31 cellular contexts compared by ENCODE assay signal in the genomic region with DNA sequence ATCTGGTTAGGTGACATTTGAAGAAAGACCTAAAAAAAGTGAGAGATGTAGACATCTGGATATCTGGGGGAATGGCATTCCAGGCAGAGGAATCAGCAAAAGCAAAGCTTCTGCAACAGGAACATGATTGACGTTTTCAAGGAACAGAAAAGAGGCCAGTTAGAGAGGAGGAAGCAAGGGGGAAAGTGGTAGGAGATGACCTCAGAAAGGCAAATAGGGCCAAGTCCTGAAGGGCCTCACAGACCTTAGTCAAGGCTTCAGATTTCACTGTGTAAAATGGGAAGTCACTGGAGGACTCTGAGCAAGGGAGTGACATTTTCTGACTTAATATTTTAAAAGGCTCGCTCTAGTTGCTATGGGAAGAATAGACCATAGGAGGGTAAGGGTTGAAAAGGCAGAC. TPM values are rescaled to one million over a fixed set of nuclear protein-coding genes. Genes with fewer than 3 reads are reported as not detected.
"Had no signal": no experiment of that assay in that cellular context is flagged by ENCODE, and none has a peak within 500 bp of the region (broad histone marks: within the 10 kb centered on the region; RNA-seq: fewer than 3 reads in every experiment).

No MANE protein-coding gene starts in this region.

- H3K4me1 ChIP-seq: gastrocnemius medialis, prostate gland, right atrium auricular region, stomach, thyroid gland, vagina had no signal

- H3K36me3 ChIP-seq: gastrocnemius medialis, neural progenitor cell, prostate gland, right atrium auricular region, stomach, thyroid gland, vagina had no signal

- DNase-seq: effector CD8-positive, alpha-beta T cell; endodermal cell; foreskin fibroblast; gastrocnemius medialis; head of caudate nucleus; kidney; mesenchymal stem cell; mucosa of descending colon; naive B cell; stimulated activated CD4-positive, alpha-beta T cell treated with anti-CD3 and anti-CD28 coated beads, Interleukin-12 subunit alpha, Interleukin-12 subunit beta, amount 100 ng/mL, for 4 hours; stimulated activated CD4-positive, alpha-beta T cell treated with anti-CD3 and anti-CD28 coated beads, Interleukin-1b, Interleukin-23, amount 100 ng/mL, for 48 hours; stimulated activated CD4-positive, alpha-beta T cell treated with anti-CD3 and anti-CD28 coated beads, Interleukin-4, amount 100 ng/mL, for 1 hour; stimulated activated naive CD4-positive, alpha-beta T cell treated with Interleukin-2 at 50 U/mL for 16 hours; stomach; thyroid gland; trophoblast cell had no signal

- ATAC-seq: esophagus mucosa; gastrocnemius medialis; left lobe of liver; mucosa of descending colon; sciatic nerve; stimulated activated effector memory CD8-positive, alpha-beta T cell treated with anti-CD3 and anti-CD28 coated beads, Interleukin-12 subunit alpha, Interleukin-12 subunit beta, amount 100 ng/mL, for 72 hours had no signal

- H3K27ac ChIP-seq: epithelial cell of prostate, gastrocnemius medialis, neural progenitor cell, prostate gland, right atrium auricular region, stomach, thyroid gland, vagina had no signal

- H3K4me3 ChIP-seq: gastrocnemius medialis, mucosa of descending colon, neural progenitor cell, prostate gland, right atrium auricular region, smooth muscle cell, stomach, thyroid gland, vagina had no signal

- H3K27me3 ChIP-seq: gastrocnemius medialis, neural progenitor cell, right atrium auricular region, stomach, thyroid gland, vagina had no signal

- H3K9me3 ChIP-seq: gastrocnemius medialis, mucosa of descending colon, prostate gland, right atrium auricular region, stomach, thyroid gland, vagina had no signal

RNA-seq across cellular contexts. Expression of a gene that starts 9.7 kb away (rescaled TPM):
- total RNA-seq: esophagus mucosa, gastrocnemius medialis, glomerular endothelial cell, left lobe of liver, lower leg skin, lung microvascular endothelial cell, mucosa of descending colon, right atrium auricular region, sciatic nerve, stomach, subcutaneous adipose tissue, ureter, vagina had no signal
- polyA plus RNA-seq: smooth muscle cell, stomach had no signal
